Comparison of ENCODE assay signal across 25 cellular contexts in genomic region chr3:36926292-36926897, GRCh38. TPM values are rescaled to one million over a fixed set of nuclear protein-coding genes. Genes with fewer than 3 reads are reported as not detected.
DNase-seq lines count a peak whose midpoint lies in the region; ATAC-seq and TF ChIP-seq lines count a peak whose summit lies in the region.
"Had no signal": no experiment of that assay in that cellular context is flagged by ENCODE, and none has a peak within 500 bp of the region (broad histone marks: within the 10 kb centered on the region; RNA-seq: fewer than 3 reads in every experiment).

No MANE protein-coding gene starts in this region.

- no peaks in the 10 kb centered on the region for H3K9me3 ChIP-seq in CD8-positive, alpha-beta memory T cell (ENCODE audit: low read length)
- peaks cover 6% of the 10 kb centered on the region for H3K9me3 ChIP-seq in endodermal cell (ENCODE audit: control insufficient read depth, low read length)
- peaks cover 0 to 3% (median 0%) of the 10 kb centered on the region in 3 donors for H3K9me3 ChIP-seq in gastroesophageal sphincter

- TF ChIP-seq EP300 in gastroesophageal sphincter (IDR thresholded peaks at IDR 0.05) = no peak

- no peak for TF ChIP-seq CTCF in endodermal cell (conservative IDR thresholded peaks at IDR 0.05)
- TF ChIP-seq CTCF in gastroesophageal sphincter (IDR thresholded peaks at IDR 0.05) = no peak

- H3K9me3 Mint-ChIP-seq in CD8-positive, alpha-beta memory T cell = peaks cover 0 to 7% (median 2%) of the 10 kb centered on the region in 5 donors
- peaks cover 6% of the 10 kb centered on the region for H3K9me3 Mint-ChIP-seq in endodermal cell
- H3K9me3 Mint-ChIP-seq in naive B cell = peaks cover 0 to 2% (median 0%) of the 10 kb centered on the region in 7 donors

- H3K27me3 Mint-ChIP-seq in CD8-positive, alpha-beta memory T cell = peaks cover 0 to 2% of the 10 kb centered on the region in 2 donors
- H3K27me3 Mint-ChIP-seq in endodermal cell (ENCODE audit: insufficient read depth) = no peaks in the 10 kb centered on the region
- no peaks in the 10 kb centered on the region for H3K27me3 Mint-ChIP-seq in naive B cell

- peaks cover 2 to 15% (median 12%) of the 10 kb centered on the region in 3 donors for H3K4me1 Mint-ChIP-seq in CD8-positive, alpha-beta memory T cell
- H3K4me1 Mint-ChIP-seq in endodermal cell = peaks cover 15% of the 10 kb centered on the region
- H3K4me1 Mint-ChIP-seq in naive B cell = peaks cover 38 to 43% (median 40%) of the 10 kb centered on the region in 3 donors

- H3K27ac ChIP-seq in CD8-positive, alpha-beta memory T cell (ENCODE audit: low read depth, low read length) = peak overlapping the region; percentile 86
- H3K27ac ChIP-seq in endodermal cell (ENCODE audit: low read depth, low read length) = no peak overlapping the region
- no peak overlapping the region for H3K27ac ChIP-seq in gastroesophageal sphincter
- H3K27ac ChIP-seq: HL-60, Peyer's patch, SK-N-MC had no signal

- H3K27me3 ChIP-seq in CD8-positive, alpha-beta memory T cell (ENCODE audit: insufficient read depth, low read length, poor library complexity, severe bottlenecking) = no peaks in the 10 kb centered on the region
- H3K27me3 ChIP-seq in endodermal cell (ENCODE audit: control insufficient read depth, insufficient read depth, low read length, poor library complexity, severe bottlenecking) (no peaks in the 10 kb centered on the region), gastroesophageal sphincter (no peaks in the 10 kb centered on the region)
- H3K27me3 ChIP-seq: Peyer's patch had no signal

- peak; percentile 11 for DNase-seq in activated CD8-positive, alpha-beta memory T cell treated with anti-CD3 and anti-CD28 coated beads for 24 hours
- DNase-seq in activated CD8-positive, alpha-beta memory T cell treated with anti-CD3 and anti-CD28 coated beads, Interleukin-2, amount 50 U/mL, for 48 hours = no peak
- no peak for DNase-seq in CD8-positive, alpha-beta memory T cell
- DNase-seq in endodermal cell = peak; percentile 5
- no peak for DNase-seq in naive B cell
- no peak for DNase-seq in SW 1271 (lab: John Stamatoyannopoulos, UW)
- DNase-seq: 8988T, ACHN, DMS153, GOT3, HCEC 1CT, Kasumi-1, NCI-H1092 treated with DMSO at 0.1 percent for 48 hours, NCI-H1436, NCI-H187, NCI-H2227 treated with DMSO at 0.1 percent for 48 hours, NCI-H510A, NCI-H69, OCI-M1, Peyer's patch, SIG-M5 had no signal

- H3K4me3 ChIP-seq in CD8-positive, alpha-beta memory T cell (ENCODE audit: low read length) = no peak overlapping the region
- H3K4me3 ChIP-seq in endodermal cell (ENCODE audit: low read length) = no peak overlapping the region
- H3K4me3 ChIP-seq in gastroesophageal sphincter = no peak overlapping the region
- H3K4me3 ChIP-seq: Peyer's patch, SK-N-MC had no signal

- no peak overlapping the region for H3K9ac ChIP-seq in endodermal cell (ENCODE audit: extremely low read depth, low read length, poor library complexity, severe bottlenecking)

- ATAC-seq in naive B cell (ENCODE audit: low read depth in 2 of 2) (no peak), HG03097 (IDR thresholded peaks at IDR 0.05; ENCODE audit: low FRiP score, unreplicated experiment) (no peak), gastroesophageal sphincter (no peak)

- peaks cover 6 to 11% (median 9%) of the 10 kb centered on the region in 3 donors for H3K36me3 Mint-ChIP-seq in CD8-positive, alpha-beta memory T cell
- H3K36me3 Mint-ChIP-seq in endodermal cell (ENCODE audit: low read depth) (no peaks in the 10 kb centered on the region), naive B cell (peaks cover under 1 to 4% of the 10 kb centered on the region in 2 donors)

- no peaks in the 10 kb centered on the region for H3K4me1 ChIP-seq in CD8-positive, alpha-beta memory T cell (ENCODE audit: insufficient read depth, low read length)
- H3K4me1 ChIP-seq in endodermal cell (ENCODE audit: control insufficient read depth, insufficient read depth, low read length) = no peaks in the 10 kb centered on the region
- H3K4me1 ChIP-seq in gastroesophageal sphincter = no peaks in the 10 kb centered on the region

- 92 to 95% methylated on average over 4 to 6 of the region's 6 CpGs for WGBS in endodermal cell (ENCODE audit: insufficient coverage in 1 of 2, insufficient read length in 1 of 2), 2 experiments
- 82 to 97% methylated on average over 4 to 5 of the region's 6 CpGs for WGBS in gastroesophageal sphincter (ENCODE audit: low coverage in 1 of 2), 2 donors

- CTCF ChIA-PET in CD8-positive, alpha-beta memory T cell (lab: Charles Lee) = no interaction called here

- no peak overlapping the region for H3K4me3 Mint-ChIP-seq in CD8-positive, alpha-beta memory T cell
- H3K4me3 Mint-ChIP-seq in endodermal cell (no peak overlapping the region), naive B cell (peak overlapping the region in 6 of 8 donors; percentile 37 to 85 (median 76))

- no peak for TF ChIP-seq POLR2A in gastroesophageal sphincter (IDR thresholded peaks at IDR 0.05)

- H3K27ac Mint-ChIP-seq in CD8-positive, alpha-beta memory T cell = peak overlapping the region in 1 of 8 donors; percentile 48
- H3K27ac Mint-ChIP-seq in endodermal cell = no peak overlapping the region
- peak overlapping the region in 3 of 6 donors; percentile 2 to 60 (median 30) for H3K27ac Mint-ChIP-seq in naive B cell

- POLR2A ChIA-PET in CD8-positive, alpha-beta memory T cell (lab: Charles Lee) = no interaction called here

- no peaks in the 10 kb centered on the region for H3K36me3 ChIP-seq in CD8-positive, alpha-beta memory T cell (ENCODE audit: insufficient read depth, low read length)
- H3K36me3 ChIP-seq in endodermal cell (ENCODE audit: control insufficient read depth, insufficient read depth, low read length) (no peaks in the 10 kb centered on the region), gastroesophageal sphincter (peaks cover 0 to 8% of the 10 kb centered on the region in 2 donors)
- H3K36me3 ChIP-seq: Peyer's patch had no signal

RNA-seq across cellular contexts. Expression of gene TRANK1, which starts 18.5 kb away (rescaled TPM):
- 10 to 100 TPM; 12.7 to 16.2 TPM for total RNA-seq in CD8-positive, alpha-beta memory T cell
- 33.2 TPM for polyA plus RNA-seq in CD8-positive, alpha-beta memory T cell
- total RNA-seq in endodermal cell (10 to 100 TPM in 1 of 2 donors, 1 to 10 TPM in 1; 9.0 to 20.1 TPM), gastroesophageal sphincter (10 to 100 TPM in 1 of 4 donors, 1 to 10 TPM in 3; 4.9 to 12.3 (median 9.1) TPM)
- 4.8 TPM for polyA plus RNA-seq in endodermal cell (2013, experiment 1 of 2)
- 4.1 TPM for polyA plus RNA-seq in endodermal cell (2013, experiment 2 of 2)
- 10 to 100 TPM in 5 of 6 donors, under 1 TPM in 1; 0.56 to 25.1 (median 20.4) TPM for polyA plus RNA-seq in naive B cell (ENCODE audit: low read depth in 6 of 6)

Comparison
In these comparisons a context has a peak if more than half of its experiments do, and no peak if none do; other contexts are left out.
1. DNase-seq: peak in activated CD8-positive, alpha-beta memory T cell treated with anti-CD3 and anti-CD28 coated beads for 24 hours (single experiment) and endodermal cell (single experiment); none in activated CD8-positive, alpha-beta memory T cell treated with anti-CD3 and anti-CD28 coated beads, Interleukin-2, amount 50 U/mL, for 48 hours (single experiment), CD8-positive, alpha-beta memory T cell (0 of 5), naive B cell (single experiment) and SW 1271 (0 of 2).
2. H3K4me3 Mint-ChIP-seq: peak in naive B cell (6 of 8); none in CD8-positive, alpha-beta memory T cell (0 of 7) and endodermal cell (single experiment).